ENCODE assay signal across 16 cellular contexts in the genomic region with DNA sequence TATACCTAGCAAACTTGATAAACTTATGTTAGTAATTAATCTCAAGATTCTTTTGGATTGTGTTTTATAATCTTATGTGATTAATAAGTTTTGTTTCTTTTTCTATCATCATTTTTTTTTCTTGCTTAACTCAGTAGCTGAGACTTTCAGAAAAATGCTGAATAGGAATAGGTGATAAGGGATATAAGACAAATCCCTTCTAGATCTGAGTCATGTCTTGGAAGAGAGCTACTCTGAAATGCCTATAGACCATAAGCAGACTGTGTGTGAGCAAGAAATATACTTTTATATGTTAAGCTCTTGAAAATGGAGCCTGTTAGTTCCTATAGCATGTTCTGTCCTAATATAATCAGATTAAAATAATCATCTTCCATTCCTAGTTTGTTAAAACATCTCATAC. TPM values are rescaled to one million over a fixed set of nuclear protein-coding genes. Genes with fewer than 3 reads are reported as not detected.
DNase-seq lines count a peak whose midpoint lies in the region; ATAC-seq, FAIRE-seq and TF ChIP-seq lines count a peak whose summit lies in the region.
"Had no signal": no experiment of that assay in that cellular context is flagged by ENCODE, and none has a peak within 500 bp of the region (broad histone marks: within the 10 kb centered on the region; RNA-seq: fewer than 3 reads in every experiment).

No MANE protein-coding gene starts in this region.

- TF ChIP-seq POLR2A in H54 (IDR thresholded peaks at IDR 0.05; ENCODE audit: low read depth, low read length) (no peak), K562 (conservative IDR thresholded peaks at IDR 0.05) (no peak), prostate gland (IDR thresholded peaks at IDR 0.05) (no peak)

- no peaks in the 10 kb centered on the region for H3K9me3 ChIP-seq in K562 (replicated peaks; ENCODE audit: control insufficient read depth, insufficient read depth, low read depth, low read length)
- no peaks in the 10 kb centered on the region for H3K9me3 ChIP-seq in prostate gland
- H3K9me3 ChIP-seq: Caco-2, HAP-1 had no signal

- H3K27ac ChIP-seq in K562 (ENCODE audit: extremely low read depth, low read depth, low read length) (no peak overlapping the region), prostate gland (no peak overlapping the region)

- no peaks in the 10 kb centered on the region for H3K9me1 ChIP-seq in K562 (ENCODE audit: control insufficient read depth, insufficient read depth, low read length)

- CTCF ChIA-PET in K562 (lab: Yijun Ruan, JAX; ENCODE audit: low intra/inter-chr PET ratio): no interaction called here

- H4K20me1 ChIP-seq in K562 (replicated peaks; ENCODE audit: control insufficient read depth, insufficient read depth, low read length): no peaks in the 10 kb centered on the region

- no peak for ATAC-seq in K562
- ATAC-seq: HepG2 had no signal

- no peak overlapping the region for H3K4me2 ChIP-seq in K562 (ENCODE audit: insufficient read depth, low read length)

- no TSS peak for BruUV-seq in K562 (replicated peaks; lab: Mats Ljungman, UMichigan)

- H2AFZ ChIP-seq in K562 (ENCODE audit: low read depth, low read length): no peak overlapping the region

- no peak for TF ChIP-seq CTCF in K562 (IDR thresholded peaks at IDR 0.05 in 2 of 3, conservative IDR thresholded peaks at IDR 0.05 in 1 of 3; ENCODE audit: insufficient read depth in 2 of 3, low read depth in 1 of 3, low read length in 3 of 3)
- no peak for TF ChIP-seq CTCF in fibroblast of the aortic adventitia (IDR thresholded peaks at IDR 0.05; ENCODE audit: insufficient read depth, low read length)
- TF ChIP-seq CTCF in prostate gland (IDR thresholded peaks at IDR 0.05): no peak

- H3K27me3 ChIP-seq in K562 (ENCODE audit: control insufficient read depth in 2 of 2, insufficient read depth in 2 of 2, low read length in 2 of 2): no peaks in the 10 kb centered on the region
- no peaks in the 10 kb centered on the region for H3K27me3 ChIP-seq in prostate gland (replicated peaks; ENCODE audit: insufficient read depth)

- intact Hi-C loops in K562 (cut with micrococcal nuclease) (no loop called here), prostate gland (cut with DNase I) (no loop called here)

- H3K9ac ChIP-seq in K562 (ENCODE audit: insufficient read depth in 1 of 2, low read depth in 2 of 2, low read length in 2 of 2): no peak overlapping the region

- H3K4me3 ChIP-seq in K562: no peak overlapping the region
- H3K4me3 ChIP-seq in fibroblast of the aortic adventitia (ENCODE audit: low read depth, low read length): no peak overlapping the region
- H3K4me3 ChIP-seq in prostate gland: no peak overlapping the region
- H3K4me3 ChIP-seq: HAP-1 had no signal

- H3K36me3 ChIP-seq in K562 (ENCODE audit: control insufficient read depth, insufficient read depth, low read length): peaks cover 16% of the 10 kb centered on the region
- no peaks in the 10 kb centered on the region for H3K36me3 ChIP-seq in prostate gland
- H3K36me3 ChIP-seq: HAP-1 had no signal

- TF ChIP-seq RAD21 in K562 (CRISPR knock-in tag; conservative IDR thresholded peaks at IDR 0.05 in 1 of 2, IDR thresholded peaks at IDR 0.05 in 1 of 2): no peak

- no peaks in the 10 kb centered on the region for H3K79me2 ChIP-seq in K562 (ENCODE audit: control insufficient read depth, insufficient read depth, low read length)

- TF ChIP-seq EP300 in K562 (IDR thresholded peaks at IDR 0.05; ENCODE audit: low read length): no peak

- DNase-seq in H54 (ENCODE audit: insufficient read length, low spot score) (no peak), K562 (ENCODE audit: extremely low read depth in 1 of 4, low spot score in 3 of 4) (no peak), fibroblast of the aortic adventitia (ENCODE audit: low read depth) (peak; percentile 44), EL (no peak), prostate gland (ENCODE audit: low spot score) (no peak), C1 segment of cervical spinal cord (lab: John Stamatoyannopoulos, UW) (no peak), KG1 (lab: John Stamatoyannopoulos, UW) (no peak)
- DNase-seq: Caco-2; CD8-positive, alpha-beta memory T cell; GOT3; HFFc6; KBM-7 had no signal

- POLR2A ChIA-PET in K562 (lab: Yijun Ruan, JAX): interaction anchor here (0.9 kb wide), 1 partner anchor 13 kb away, joined by 3 read pairs; no protein-coding TSS in a partner anchor

- in situ Hi-C loops in K562 (cut with MboI): no loop called here

- H3K4me1 ChIP-seq in K562 (replicated peaks in 1 of 2; ENCODE audit: control insufficient read depth in 2 of 2, insufficient read depth in 2 of 2, low read length in 2 of 2) (no peaks in the 10 kb centered on the region), prostate gland (replicated peaks) (no peaks in the 10 kb centered on the region)
- H3K4me1 ChIP-seq: Caco-2, HAP-1 had no signal

- FAIRE-seq in H54 (lab: Jason Lieb, UNC): peak; percentile 70
- no peak for FAIRE-seq in K562 (lab: Jason Lieb, UNC)
- FAIRE-seq: GM12891, HepG2, HTR-8/SVneo had no signal

TF ChIP-seq in K562, 482 proteins besides CTCF, POLR2A, EP300 and RAD21:
- 0 out of 2 replicates have a peak, but pooled peaks have one; percentile 18 for TF ChIP-seq POLR2H (tag; IDR thresholded peaks at IDR 0.05; ENCODE audit: low read depth)
- no peak for TF ChIP-seq KDM4B (IDR thresholded peaks at IDR 0.05; ENCODE audit: borderline replicate concordance in 2 of 2, low read depth in 1 of 2)
- TF ChIP-seq, protein P1, sequence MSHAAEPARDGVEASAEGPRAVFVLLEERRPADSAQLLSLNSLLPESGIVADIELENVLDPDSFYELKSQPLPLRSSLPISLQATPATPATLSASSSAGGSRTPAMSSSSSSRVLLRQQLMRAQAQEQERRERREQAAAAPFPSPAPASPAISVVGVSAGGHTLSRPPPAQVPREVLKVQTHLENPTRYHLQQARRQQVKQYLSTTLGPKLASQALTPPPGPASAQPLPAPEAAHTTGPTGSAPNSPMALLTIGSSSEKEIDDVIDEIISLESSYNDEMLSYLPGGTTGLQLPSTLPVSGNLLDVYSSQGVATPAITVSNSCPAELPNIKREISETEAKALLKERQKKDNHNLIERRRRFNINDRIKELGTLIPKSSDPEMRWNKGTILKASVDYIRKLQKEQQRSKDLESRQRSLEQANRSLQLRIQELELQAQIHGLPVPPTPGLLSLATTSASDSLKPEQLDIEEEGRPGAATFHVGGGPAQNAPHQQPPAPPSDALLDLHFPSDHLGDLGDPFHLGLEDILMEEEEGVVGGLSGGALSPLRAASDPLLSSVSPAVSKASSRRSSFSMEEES (CRISPR knock-in tag; IDR thresholded peaks at IDR 0.05): no peak
- 0 out of 2 replicates have a peak, but pooled peaks have one; percentile 4 for TF ChIP-seq ZNF316 (IDR thresholded peaks at IDR 0.05)
- no peak for TF ChIP-seq CBX3 (IDR thresholded peaks at IDR 0.05; ENCODE audit: borderline replicate concordance in 1 of 2, low read length in 2 of 2)
- TF ChIP-seq MYC (IDR thresholded peaks at IDR 0.05; ENCODE audit: low read depth, low read length): no peak
- no peak for TF ChIP-seq MYC (CRISPR knock-in tag; IDR thresholded peaks at IDR 0.05; ENCODE audit: borderline replicate concordance, low read depth)
TF ChIP-seq in K562: peak in this region for 2.

RNA-seq across cellular contexts. Expression of a gene that starts 29.6 kb away (rescaled TPM):
- 24.5 and 40.6 TPM in 2 replicates for total RNA-seq in K562 (2011; cell fraction: chromatin; rRNA removed; ENCODE audit: low replicate concordance)
- total RNA-seq in K562 (2011; cell fraction: nucleolus; rRNA removed): 19.3 and 19.7 TPM in 2 replicates
- total RNA-seq in K562 (2011; cell fraction: nucleoplasm; rRNA removed): 25.8 and 45.2 TPM in 2 replicates
- total RNA-seq in K562 (2014; rRNA removed) (12.4 and 14.0 TPM in 2 replicates), K562 (2014; rRNA removed; fragmentation: Illumina TruSeq; extraction: Trizol) (15.6 and 18.7 TPM in 2 replicates), K562 (2015; rRNA removed; fragmentation: Illumina TruSeq; extraction: Trizol) (15.3 and 16.2 TPM in 2 replicates), K562 (2021) (21.6 and 22.4 TPM in 2 replicates), fibroblast of the aortic adventitia (ENCODE audit: low replicate concordance) (412 and 741 TPM in 2 replicates), prostate gland (100 to 1,000 TPM in 1 of 2 donors, 10 to 100 TPM in 1; 67.9 to 130 TPM)
- polyA plus RNA-seq in K562 (2011; rRNA removed) (20.1 and 25.6 TPM in 2 replicates), K562 (2014; fragmentation: Illumina TruSeq; extraction: Trizol) (14.9 and 15.8 TPM in 2 replicates), K562 (2014; fragmentation: Nextera tagmentation; extraction: Ambion mirVana) (10 to 100 TPM in 1 of 2 experiments, 1 to 10 TPM in 1; 9.6 to 10.7 TPM), K562 (2014; rRNA removed) (12.4 and 15.6 TPM in 2 replicates)
- 23.2 and 28.5 TPM in 2 replicates for polyA plus RNA-seq in K562 (2011; cell fraction: cytosol; rRNA removed)
- polyA plus RNA-seq in K562 (2011; cell fraction: nucleus; rRNA removed): 22.5 and 26.8 TPM in 2 replicates
- polyA plus RNA-seq in K562 (2012): 15.7 and 16.9 TPM in 2 replicates
- 13.3 and 16.3 TPM in 2 replicates for polyA minus RNA-seq in K562 (2011; rRNA and poly(A)+ RNA removed)
- polyA minus RNA-seq in K562 (2011; cell fraction: cytosol; rRNA and poly(A)+ RNA removed): 10.7 and 11.7 TPM in 2 replicates
- polyA minus RNA-seq in K562 (2011; cell fraction: nucleus; rRNA and poly(A)+ RNA removed): 8.5 and 14.1 TPM in 2 replicates
